Comparison of ENCODE assay signal across 17 cellular contexts in genomic region chr12:89278862-89279261, GRCh38.
DNase-seq lines count a peak whose midpoint lies in the region; ATAC-seq and TF ChIP-seq lines count a peak whose summit lies in the region.
"Had no signal": no experiment of that assay in that cellular context is flagged by ENCODE, and none has a peak within 500 bp of the region (broad histone marks: within the 10 kb centered on the region; RNA-seq: fewer than 3 reads in every experiment).

No MANE protein-coding gene starts in this region.

- peaks cover 4% of the 10 kb centered on the region for H3K9me3 Mint-ChIP-seq in CD4-positive, alpha-beta T cell
- H3K9me3 Mint-ChIP-seq in naive thymus-derived CD4-positive, alpha-beta T cell: peaks cover 0 to 8% (median 0%) of the 10 kb centered on the region in 11 donors
- peaks cover 0 to 3% of the 10 kb centered on the region in 2 donors for H3K9me3 Mint-ChIP-seq in stimulated activated naive B cell treated with anti-CD40 and anti-IgM and Interleukin-4, amounts not matched to agents 10 μg/mL and 1 μg/mL and 100 μg/mL, for 72 hours

- 60 to 74% (median 66%) methylated on average over 6 of the region's 6 CpGs for WGBS in adrenal gland, 4 donors

- H3K27me3 Mint-ChIP-seq in CD4-positive, alpha-beta T cell: no peaks in the 10 kb centered on the region
- no peaks in the 10 kb centered on the region for H3K27me3 Mint-ChIP-seq in naive thymus-derived CD4-positive, alpha-beta T cell
- H3K27me3 Mint-ChIP-seq in stimulated activated naive B cell treated with anti-CD40 and anti-IgM and Interleukin-4, amounts not matched to agents 10 μg/mL and 1 μg/mL and 100 μg/mL, for 72 hours: no peaks in the 10 kb centered on the region

- peaks cover 48% of the 10 kb centered on the region for H3K4me1 Mint-ChIP-seq in CD4-positive, alpha-beta T cell (ENCODE audit: low read depth)
- peaks cover 15 to 49% (median 37%) of the 10 kb centered on the region in 7 donors for H3K4me1 Mint-ChIP-seq in naive thymus-derived CD4-positive, alpha-beta T cell
- H3K4me1 Mint-ChIP-seq in stimulated activated naive B cell treated with anti-CD40 and anti-IgM and Interleukin-4, amounts not matched to agents 10 μg/mL and 1 μg/mL and 100 μg/mL, for 72 hours: peaks cover 0 to 5% of the 10 kb centered on the region in 2 donors

- H3K9me3 ChIP-seq in CD4-positive, alpha-beta T cell (ENCODE audit: control insufficient read depth, low read length): no peaks in the 10 kb centered on the region
- H3K9me3 ChIP-seq in adrenal gland (replicated peaks in 1 of 3): no peaks in the 10 kb centered on the region
- peaks cover 0 to 4% (median 0%) of the 10 kb centered on the region in 3 experiments for H3K9me3 ChIP-seq in naive thymus-derived CD4-positive, alpha-beta T cell (ENCODE audit: control insufficient read depth in 2 of 3, low read length in 3 of 3)
- no peaks in the 10 kb centered on the region for H3K9me3 ChIP-seq in mucosa of descending colon
- H3K9me3 ChIP-seq: SJCRH30 had no signal

- H3K4me1 ChIP-seq in adrenal gland (replicated peaks in 1 of 2) (peaks cover 0 to 22% of the 10 kb centered on the region in 2 donors), mucosa of descending colon (ENCODE audit: low read depth) (no peaks in the 10 kb centered on the region)
- peaks cover 18 to 22% of the 10 kb centered on the region in 2 donors for H3K4me1 ChIP-seq in naive thymus-derived CD4-positive, alpha-beta T cell (ENCODE audit: control insufficient read depth in 2 of 2, insufficient read depth in 2 of 2, low read length in 2 of 2)

- no peak overlapping the region for H3K27ac ChIP-seq in CD4-positive, alpha-beta T cell (ENCODE audit: low read depth, low read length)
- H3K27ac ChIP-seq in adrenal gland: no peak overlapping the region
- H3K27ac ChIP-seq in naive thymus-derived CD4-positive, alpha-beta T cell (ENCODE audit: low read depth, low read length): no peak overlapping the region
- H3K27ac ChIP-seq: RWPE1, SJCRH30 had no signal

- H3K36me3 ChIP-seq in adrenal gland (replicated peaks in 1 of 2): no peaks in the 10 kb centered on the region
- H3K36me3 ChIP-seq in naive thymus-derived CD4-positive, alpha-beta T cell (ENCODE audit: control insufficient read depth in 2 of 3, insufficient read depth in 3 of 3, low read length in 3 of 3): no peaks in the 10 kb centered on the region
- no peaks in the 10 kb centered on the region for H3K36me3 ChIP-seq in mucosa of descending colon (ENCODE audit: low read depth)
- H3K36me3 ChIP-seq: SJCRH30 had no signal

- no peak for TF ChIP-seq POLR2A in adrenal gland (IDR thresholded peaks at IDR 0.05)

- TF ChIP-seq CTCF in CD4-positive, alpha-beta T cell (IDR thresholded peaks at IDR 0.05): no peak
- no peak for TF ChIP-seq CTCF in adrenal gland (IDR thresholded peaks at IDR 0.05)
- no peak for TF ChIP-seq CTCF in mucosa of descending colon (IDR thresholded peaks at IDR 0.05)

- CTCF ChIA-PET in CD4-positive, alpha-beta T cell (lab: Charles Lee): no interaction called here
- CTCF ChIA-PET in naive thymus-derived CD4-positive, alpha-beta T cell (lab: Charles Lee): no interaction called here

- H3K4me3 ChIP-seq in adrenal gland (no peak overlapping the region), mucosa of descending colon (no peak overlapping the region)
- no peak overlapping the region for H3K4me3 ChIP-seq in naive thymus-derived CD4-positive, alpha-beta T cell (ENCODE audit: low read length)
- H3K4me3 ChIP-seq: SJCRH30 had no signal

- H3K27me3 ChIP-seq in CD4-positive, alpha-beta T cell (ENCODE audit: control insufficient read depth, insufficient read depth, low read length): no peaks in the 10 kb centered on the region
- no peaks in the 10 kb centered on the region for H3K27me3 ChIP-seq in adrenal gland
- H3K27me3 ChIP-seq in naive thymus-derived CD4-positive, alpha-beta T cell (ENCODE audit: control insufficient read depth in 2 of 2, insufficient read depth in 2 of 2, low read length in 2 of 2): no peaks in the 10 kb centered on the region
- H3K27me3 ChIP-seq: SJCRH30 had no signal

- no peak overlapping the region for H3K4me3 Mint-ChIP-seq in CD4-positive, alpha-beta T cell
- no peak overlapping the region for H3K4me3 Mint-ChIP-seq in naive thymus-derived CD4-positive, alpha-beta T cell
- H3K4me3 Mint-ChIP-seq in stimulated activated naive B cell treated with anti-CD40 and anti-IgM and Interleukin-4, amounts not matched to agents 10 μg/mL and 1 μg/mL and 100 μg/mL, for 72 hours: no peak overlapping the region

- POLR2A ChIA-PET in CD4-positive, alpha-beta T cell (lab: Charles Lee): interaction anchor here (1.0 kb wide), 1 partner anchor 34 kb away, joined by 3 read pairs; no protein-coding TSS in a partner anchor
- POLR2A ChIA-PET in naive thymus-derived CD4-positive, alpha-beta T cell (lab: Charles Lee): no interaction called here

- no peak for DNase-seq in CD4-positive, alpha-beta T cell
- DNase-seq in KG1 (lab: John Stamatoyannopoulos, UW): peak; percentile 53
- peak in 4 of 7 donors; percentile 1 to 83 (median 33) for DNase-seq in adrenal gland
- no peak for DNase-seq in naive thymus-derived CD4-positive, alpha-beta T cell
- no peak for DNase-seq in stimulated activated naive B cell treated with anti-CD40 and anti-IgM and Interleukin-4, amounts not matched to agents 10 μg/mL and 1 μg/mL and 100 μg/mL, for 72 hours
- no peak for DNase-seq in mucosa of descending colon
- no peak for DNase-seq in NCI-H1930 (lab: John Stamatoyannopoulos, UW)
- DNase-seq: DMS 273 treated with DMSO at 0.1 percent for 48 hours, GOT3, KBM-7, MM.1S, NCI-H1105 treated with DMSO at 0.1 percent for 48 hours, NCI-H345, NCI-H526 treated with DMSO at 0.1 percent for 48 hours, OCI-M1, SJCRH30 had no signal

- peak overlapping the region; percentile 49 for H3K27ac Mint-ChIP-seq in CD4-positive, alpha-beta T cell
- H3K27ac Mint-ChIP-seq in naive thymus-derived CD4-positive, alpha-beta T cell: peak overlapping the region in 5 of 9 donors; percentile 29 to 61 (median 44)
- no peak overlapping the region for H3K27ac Mint-ChIP-seq in stimulated activated naive B cell treated with anti-CD40 and anti-IgM and Interleukin-4, amounts not matched to agents 10 μg/mL and 1 μg/mL and 100 μg/mL, for 72 hours

- H3K36me3 Mint-ChIP-seq in CD4-positive, alpha-beta T cell (ENCODE audit: low read depth): no peaks in the 10 kb centered on the region
- H3K36me3 Mint-ChIP-seq in naive thymus-derived CD4-positive, alpha-beta T cell: peaks cover 0 to 11% (median 0%) of the 10 kb centered on the region in 5 donors
- no peaks in the 10 kb centered on the region for H3K36me3 Mint-ChIP-seq in stimulated activated naive B cell treated with anti-CD40 and anti-IgM and Interleukin-4, amounts not matched to agents 10 μg/mL and 1 μg/mL and 100 μg/mL, for 72 hours

- intact Hi-C loops in CD4-positive, alpha-beta T cell (cut with DNase I, micrococcal nuclease): no loop called here
- intact Hi-C loops in adrenal gland (cut with DNase I): no loop called here
- intact Hi-C loops in naive thymus-derived CD4-positive, alpha-beta T cell (cut with micrococcal nuclease): no loop called here
- intact Hi-C loops in mucosa of descending colon (cut with DNase I, micrococcal nuclease): no loop called here

- ATAC-seq in CD4-positive, alpha-beta T cell (ENCODE audit: poor library complexity): no peak
- ATAC-seq in naive thymus-derived CD4-positive, alpha-beta T cell: no peak
- no peak for ATAC-seq in stimulated activated naive B cell treated with anti-CD40 and anti-IgM and Interleukin-4, amounts not matched to agents 10 μg/mL and 1 μg/mL and 100 μg/mL, for 72 hours (replicated peaks)
- no peak for ATAC-seq in mucosa of descending colon

Comparison
In these comparisons a context has a peak if more than half of its experiments do, and no peak if none do; other contexts are left out.
1. DNase-seq: peak in KG1 (single experiment) and adrenal gland (4 of 7); none in CD4-positive, alpha-beta T cell (0 of 10), naive thymus-derived CD4-positive, alpha-beta T cell (0 of 9), stimulated activated naive B cell treated with anti-CD40 and anti-IgM and Interleukin-4, amounts not matched to agents 10 μg/mL and 1 μg/mL and 100 μg/mL, for 72 hours (single experiment), mucosa of descending colon (0 of 3) and NCI-H1930 (0 of 2).